1 cellular context compared by ENCODE assay signal in the genomic region with DNA sequence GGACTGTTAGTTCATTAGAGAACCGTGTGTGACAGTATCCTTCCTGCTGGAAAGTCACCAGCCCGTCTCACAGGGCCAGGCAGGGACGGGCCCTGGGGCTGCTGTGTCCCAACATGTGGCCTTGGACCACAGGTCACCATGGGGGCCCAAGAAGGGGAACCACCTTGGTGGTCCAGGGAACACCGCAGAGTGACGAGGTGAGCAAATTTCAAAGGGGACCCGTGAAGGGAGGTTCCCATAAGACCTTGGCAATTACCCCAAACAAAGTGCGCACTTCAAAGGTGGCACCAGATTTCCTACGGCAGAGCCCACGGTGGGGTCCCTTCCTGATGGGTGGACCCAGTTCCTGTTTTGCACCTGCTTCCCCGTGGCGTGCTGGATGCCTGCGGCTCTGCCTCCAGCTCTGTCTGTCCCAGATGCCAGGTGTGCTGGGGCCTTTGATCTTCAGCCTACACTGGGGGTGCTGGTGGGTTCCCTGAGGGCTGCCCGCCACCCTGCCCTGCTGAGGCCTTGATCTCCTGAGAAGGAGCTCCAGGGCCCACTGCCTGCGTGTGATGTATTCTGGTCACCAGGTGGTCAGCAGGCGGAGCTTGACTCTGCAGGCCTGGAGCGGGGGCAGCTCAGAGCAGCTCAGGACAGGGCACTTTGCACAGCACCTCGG.
A peak's percentile ranks its signal among the peaks of the same experiment; 100 is the strongest.
TF ChIP-seq lines count a peak whose summit lies in the region.

No MANE protein-coding gene starts in this region.

TF ChIP-seq in HepG2, 621 proteins besides CTCF, POLR2A, EP300 and RAD21 (continued from another document and continues in another):
- TF ChIP-seq ZNF597 (CRISPR knock-in tag; IDR thresholded peaks at IDR 0.05) (no peak), GTF2F1 (IDR thresholded peaks at IDR 0.05; ENCODE audit: low read length) (no peak), YEATS2 (CRISPR knock-in tag; IDR thresholded peaks at IDR 0.05; ENCODE audit: borderline replicate concordance) (peak; percentile 12; the same call in 1 of the 2 replicates), BCL3 (CRISPR knock-in tag; IDR thresholded peaks at IDR 0.05) (no peak; the same call in 1 of the 2 replicates), ZNF18 (CRISPR knock-in tag; IDR thresholded peaks at IDR 0.05; ENCODE audit: insufficient replicate concordance) (no peak), TOE1 (CRISPR knock-in tag; IDR thresholded peaks at IDR 0.05) (no peak), SNAPC5 (CRISPR knock-in tag; IDR thresholded peaks at IDR 0.05; ENCODE audit: borderline replicate concordance) (no peak), GZF1 (CRISPR knock-in tag; IDR thresholded peaks at IDR 0.05) (no peak; the same call in 1 of the 2 replicates), TARDBP (CRISPR knock-in tag; IDR thresholded peaks at IDR 0.05) (0 out of 2 replicates have a peak, but pooled peaks have one; percentile 8), ZBTB49 (CRISPR knock-in tag; IDR thresholded peaks at IDR 0.05; ENCODE audit: borderline replicate concordance) (no peak), SP4 (CRISPR knock-in tag; IDR thresholded peaks at IDR 0.05) (no peak), SKIL (CRISPR knock-in tag; IDR thresholded peaks at IDR 0.05; ENCODE audit: borderline replicate concordance) (0 out of 2 replicates have a peak, but pooled peaks have one; percentile 24), CEBPB (IDR thresholded peaks at IDR 0.05; ENCODE audit: borderline replicate concordance, low read depth, low read length) (peak; percentile 80), ZNF546 (CRISPR knock-in tag; conservative IDR thresholded peaks at IDR 0.05) (peak; percentile 23; the same call in 1 of the 2 replicates), PRPF4 (IDR thresholded peaks at IDR 0.05; ENCODE audit: low read depth, low read length, poor library complexity, severe bottlenecking) (no peak), ZNF772 (CRISPR knock-in tag; IDR thresholded peaks at IDR 0.05) (peak; percentile 71), ZNF441 (CRISPR knock-in tag; IDR thresholded peaks at IDR 0.05; ENCODE audit: borderline replicate concordance) (peak; percentile 10; the same call in 1 of the 2 replicates), NCOA2 (CRISPR knock-in tag; IDR thresholded peaks at IDR 0.05) (peak; percentile 77), GTF3A (CRISPR knock-in tag; conservative IDR thresholded peaks at IDR 0.05) (no peak), ZNF552 (CRISPR knock-in tag; IDR thresholded peaks at IDR 0.05; ENCODE audit: borderline replicate concordance) (no peak; the same call in 1 of the 2 replicates), HNF4A (CRISPR knock-in tag; IDR thresholded peaks at IDR 0.05) (peak; percentile 94), HMG20A (CRISPR knock-in tag; IDR thresholded peaks at IDR 0.05; ENCODE audit: borderline replicate concordance) (no peak), CREB3 (CRISPR knock-in tag; IDR thresholded peaks at IDR 0.05) (no peak), ADNP (CRISPR knock-in tag; IDR thresholded peaks at IDR 0.05) (no peak), ZNF331 (CRISPR knock-in tag; IDR thresholded peaks at IDR 0.05) (no peak), ZMYM3 (CRISPR knock-in tag; IDR thresholded peaks at IDR 0.05) (no peak; the same call in 1 of the 2 replicates), ZNF652 (CRISPR knock-in tag; IDR thresholded peaks at IDR 0.05; ENCODE audit: borderline replicate concordance, low read depth) (no peak)
- TF ChIP-seq, protein P1, sequence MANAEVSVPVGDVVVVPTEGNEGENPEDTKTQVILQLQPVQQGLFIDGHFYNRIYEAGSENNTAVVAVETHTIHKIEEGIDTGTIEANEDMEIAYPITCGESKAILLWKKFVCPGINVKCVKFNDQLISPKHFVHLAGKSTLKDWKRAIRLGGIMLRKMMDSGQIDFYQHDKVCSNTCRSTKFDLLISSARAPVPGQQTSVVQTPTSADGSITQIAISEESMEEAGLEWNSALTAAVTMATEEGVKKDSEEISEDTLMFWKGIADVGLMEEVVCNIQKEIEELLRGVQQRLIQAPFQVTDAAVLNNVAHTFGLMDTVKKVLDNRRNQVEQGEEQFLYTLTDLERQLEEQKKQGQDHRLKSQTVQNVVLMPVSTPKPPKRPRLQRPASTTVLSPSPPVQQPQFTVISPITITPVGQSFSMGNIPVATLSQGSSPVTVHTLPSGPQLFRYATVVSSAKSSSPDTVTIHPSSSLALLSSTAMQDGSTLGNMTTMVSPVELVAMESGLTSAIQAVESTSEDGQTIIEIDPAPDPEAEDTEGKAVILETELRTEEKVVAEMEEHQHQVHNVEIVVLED (CRISPR knock-in tag; IDR thresholded peaks at IDR 0.05; ENCODE audit: borderline replicate concordance), result 0 out of 2 replicates have a peak, but pooled peaks have one; percentile 46
- TF ChIP-seq, protein P2, sequence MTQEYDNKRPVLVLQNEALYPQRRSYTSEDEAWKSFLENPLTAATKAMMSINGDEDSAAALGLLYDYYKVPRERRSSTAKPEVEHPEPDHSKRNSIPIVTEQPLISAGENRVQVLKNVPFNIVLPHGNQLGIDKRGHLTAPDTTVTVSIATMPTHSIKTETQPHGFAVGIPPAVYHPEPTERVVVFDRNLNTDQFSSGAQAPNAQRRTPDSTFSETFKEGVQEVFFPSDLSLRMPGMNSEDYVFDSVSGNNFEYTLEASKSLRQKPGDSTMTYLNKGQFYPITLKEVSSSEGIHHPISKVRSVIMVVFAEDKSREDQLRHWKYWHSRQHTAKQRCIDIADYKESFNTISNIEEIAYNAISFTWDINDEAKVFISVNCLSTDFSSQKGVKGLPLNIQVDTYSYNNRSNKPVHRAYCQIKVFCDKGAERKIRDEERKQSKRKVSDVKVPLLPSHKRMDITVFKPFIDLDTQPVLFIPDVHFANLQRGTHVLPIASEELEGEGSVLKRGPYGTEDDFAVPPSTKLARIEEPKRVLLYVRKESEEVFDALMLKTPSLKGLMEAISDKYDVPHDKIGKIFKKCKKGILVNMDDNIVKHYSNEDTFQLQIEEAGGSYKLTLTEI (CRISPR knock-in tag; conservative IDR thresholded peaks at IDR 0.05), result no peak
- TF ChIP-seq, protein P3, sequence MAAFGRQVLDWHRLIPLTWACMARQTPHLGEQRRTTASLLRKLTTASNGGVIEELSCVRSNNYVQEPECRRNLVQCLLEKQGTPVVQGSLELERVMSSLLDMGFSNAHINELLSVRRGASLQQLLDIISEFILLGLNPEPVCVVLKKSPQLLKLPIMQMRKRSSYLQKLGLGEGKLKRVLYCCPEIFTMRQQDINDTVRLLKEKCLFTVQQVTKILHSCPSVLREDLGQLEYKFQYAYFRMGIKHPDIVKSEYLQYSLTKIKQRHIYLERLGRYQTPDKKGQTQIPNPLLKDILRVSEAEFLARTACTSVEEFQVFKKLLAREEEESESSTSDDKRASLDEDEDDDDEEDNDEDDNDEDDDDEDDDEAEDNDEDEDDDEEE (CRISPR knock-in tag; IDR thresholded peaks at IDR 0.05), result peak; percentile 57; the same call in 1 of the 2 replicates
